Comparison of ENCODE assay signal across 1 cellular context in the genomic region with DNA sequence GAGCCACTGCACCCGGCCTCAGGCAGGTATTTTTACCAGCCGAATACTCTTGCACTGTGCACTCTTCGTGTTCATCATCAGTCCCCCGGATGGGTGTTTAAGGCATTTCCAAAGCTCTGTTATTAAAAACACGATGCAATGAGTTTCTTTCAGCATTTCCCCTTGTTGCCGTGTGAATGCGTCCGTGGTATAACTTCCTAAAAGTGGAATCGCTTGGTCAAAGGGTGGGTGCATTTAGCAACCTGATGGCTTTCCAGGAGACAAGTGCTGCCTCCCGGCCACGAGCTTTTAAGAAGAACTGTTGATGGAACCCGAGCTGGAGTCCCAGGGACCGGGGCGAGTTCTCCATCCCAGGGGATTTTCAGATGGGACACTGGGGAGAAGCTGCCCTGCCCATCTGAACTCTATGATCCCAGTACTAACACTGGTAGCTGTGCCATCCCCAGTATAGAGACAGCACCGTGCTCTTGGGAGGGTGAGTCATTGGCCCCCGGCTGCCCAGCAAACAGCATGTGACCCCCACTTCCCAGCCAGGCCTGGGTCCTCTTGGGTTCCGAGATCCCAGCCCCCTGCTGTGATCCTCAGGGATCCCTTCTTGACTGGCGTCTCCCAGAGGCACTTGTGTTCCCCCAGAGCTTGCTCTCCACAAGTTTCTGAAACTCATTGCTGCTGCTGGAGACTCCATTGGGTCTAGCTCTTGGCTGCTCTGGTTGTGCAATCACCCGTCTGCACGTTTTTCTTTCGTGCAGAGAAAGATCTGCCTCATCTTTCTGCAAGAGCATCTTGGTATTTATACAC.
TF ChIP-seq lines count a peak whose summit lies in the region.

No MANE protein-coding gene starts in this region.

TF ChIP-seq in K562, 482 proteins besides CTCF, POLR2A, EP300 and RAD21:
- TF ChIP-seq CEBPG (CRISPR knock-in tag; IDR thresholded peaks at IDR 0.05) (peak; percentile 63), CEBPG (tag; conservative IDR thresholded peaks at IDR 0.05 in 1 of 2, IDR thresholded peaks at IDR 0.05 in 1 of 2) (peak; percentile 48 to 63; a peak in 3 of 4 replicates), BMI1 (IDR thresholded peaks at IDR 0.05; ENCODE audit: low read length) (no peak), BHLHE40 (IDR thresholded peaks at IDR 0.05; ENCODE audit: low read length) (0 out of 2 replicates have a peak, but pooled peaks have one; percentile 57), CEBPB (tag; IDR thresholded peaks at IDR 0.05) (peak; percentile 94), ARNT (IDR thresholded peaks at IDR 0.05) (no peak), ARID1B (IDR thresholded peaks at IDR 0.05) (no peak), HDAC6 (IDR thresholded peaks at IDR 0.05; ENCODE audit: low read depth, low read length) (no peak), ARHGAP35 (IDR thresholded peaks at IDR 0.05; ENCODE audit: partially characterized antibody) (no peak)
- TF ChIP-seq, protein P1, sequence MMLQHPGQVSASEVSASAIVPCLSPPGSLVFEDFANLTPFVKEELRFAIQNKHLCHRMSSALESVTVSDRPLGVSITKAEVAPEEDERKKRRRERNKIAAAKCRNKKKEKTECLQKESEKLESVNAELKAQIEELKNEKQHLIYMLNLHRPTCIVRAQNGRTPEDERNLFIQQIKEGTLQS (IDR thresholded peaks at IDR 0.05): peak; percentile 50; the same call in 1 of the 2 replicates
- TF ChIP-seq, protein P1 (CRISPR knock-in tag; conservative IDR thresholded peaks at IDR 0.05): no peak
- TF ChIP-seq, protein P2, sequence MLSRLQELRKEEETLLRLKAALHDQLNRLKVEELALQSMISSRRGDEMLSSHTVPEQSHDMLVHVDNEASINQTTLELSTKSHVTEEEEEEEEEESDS (CRISPR knock-in tag; IDR thresholded peaks at IDR 0.05): no peak
